ENCODE assay signal across 12 cellular contexts in the genomic region with DNA sequence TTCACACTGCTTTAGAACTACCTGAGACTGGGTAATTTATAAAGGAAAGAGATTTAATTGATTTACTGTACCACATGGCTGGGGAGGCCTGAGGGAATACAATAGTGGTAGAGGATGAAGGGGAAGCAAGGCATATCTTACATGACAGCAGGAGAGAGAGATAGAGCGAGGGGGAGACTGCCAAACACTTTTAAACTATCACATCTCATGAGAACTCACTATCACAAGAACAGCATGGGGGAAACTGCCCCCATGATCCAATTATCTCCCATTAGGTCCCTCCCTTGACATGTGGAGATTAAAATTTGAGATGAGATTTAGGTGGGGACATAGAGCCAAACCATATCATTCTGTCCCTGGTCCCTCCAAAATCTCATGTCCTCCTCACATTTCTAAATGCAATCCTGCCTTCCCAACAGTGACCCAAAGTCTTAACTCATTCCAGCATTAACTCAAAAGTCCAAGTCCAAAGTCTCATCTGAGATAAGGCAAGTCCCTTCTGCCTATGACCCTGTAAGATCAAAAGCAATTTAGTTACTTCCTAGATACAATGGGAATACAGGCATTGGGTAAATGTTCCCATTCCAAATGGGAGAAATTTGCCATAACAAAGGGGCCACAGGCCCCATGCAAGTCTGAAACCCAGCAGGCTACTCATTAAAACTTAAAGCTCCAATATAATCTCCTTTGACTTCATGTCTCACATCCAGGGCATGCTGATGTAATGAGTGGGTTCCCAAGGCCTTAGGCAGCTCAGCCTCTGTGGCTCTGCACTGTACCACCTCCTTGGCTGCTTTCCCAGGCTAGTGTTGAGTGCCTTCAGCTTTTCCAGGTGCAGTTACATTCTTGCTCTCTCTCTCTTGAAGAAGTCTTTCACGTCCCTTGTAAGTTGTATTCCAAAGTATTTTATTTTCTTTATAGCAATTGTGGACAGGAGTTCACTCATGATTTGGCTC.
DNase-seq lines count a peak whose midpoint lies in the region; ATAC-seq and TF ChIP-seq lines count a peak whose summit lies in the region.
"Had no signal": no experiment of that assay in that cellular context is flagged by ENCODE, and none has a peak within 500 bp of the region (broad histone marks: within the 10 kb centered on the region; RNA-seq: fewer than 3 reads in every experiment).

No MANE protein-coding gene starts in this region.

- H3K4me3 Mint-ChIP-seq in GM23338 = no peak overlapping the region
- H3K4me3 Mint-ChIP-seq: activated naive CD8-positive, alpha-beta T cell treated with anti-CD3 and anti-CD28 coated beads, Interleukin-2, amount 10 ng/mL, durations not matched to agents 7 days and 5 days; CD4-positive, alpha-beta T cell; effector memory CD8-positive, alpha-beta T cell; naive B cell had no signal

- H3K27ac ChIP-seq in A673 (ENCODE audit: low read depth, low read length, poor library complexity, severe bottlenecking) (no peak overlapping the region), GM23338 (ENCODE audit: low read depth) (no peak overlapping the region), heart right ventricle (no peak overlapping the region)

- H3K9me3 Mint-ChIP-seq in GM23338 = peaks cover 12% of the 10 kb centered on the region; the same call in 2 of the 3 replicates
- H3K9me3 Mint-ChIP-seq: CD4-positive, alpha-beta T cell; effector memory CD8-positive, alpha-beta T cell had no signal

- H3K36me3 ChIP-seq in A673 (ENCODE audit: insufficient read depth, low read length, poor library complexity, severe bottlenecking) (no peaks in the 10 kb centered on the region), GM23338 (ENCODE audit: insufficient read depth) (no peaks in the 10 kb centered on the region), heart right ventricle (no peaks in the 10 kb centered on the region)

- no peaks in the 10 kb centered on the region for H3K79me2 ChIP-seq in GM23338 (replicated peaks; ENCODE audit: insufficient read depth)

- POLR2A ChIA-PET in A673 (lab: Charles Lee; ENCODE audit: low non-redundant PET) = no interaction called here

- H3K4me2 ChIP-seq in GM23338 = 0 out of 2 replicates have a peak overlapping the region, but pooled peaks have one; percentile 26

- no peaks in the 10 kb centered on the region for H3K9me2 ChIP-seq in GM23338 (ENCODE audit: insufficient read depth)

- peaks cover 2% of the 10 kb centered on the region for H3K27me3 Mint-ChIP-seq in GM23338 (ENCODE audit: insufficient read depth, low read depth, poor library complexity)
- H3K27me3 Mint-ChIP-seq: activated naive CD8-positive, alpha-beta T cell treated with anti-CD3 and anti-CD28 coated beads, Interleukin-2, amount 10 ng/mL, durations not matched to agents 7 days and 5 days; CD4-positive, alpha-beta T cell had no signal

- no peaks in the 10 kb centered on the region for H4K20me1 ChIP-seq in GM23338 (replicated peaks; ENCODE audit: insufficient read depth)

- TF ChIP-seq CTCF in A673 (conservative IDR thresholded peaks at IDR 0.05; ENCODE audit: low read depth, low read length) (no peak), GM23338 (conservative IDR thresholded peaks at IDR 0.05; ENCODE audit: low read depth in 2 of 2) (no peak), heart right ventricle (IDR thresholded peaks at IDR 0.05) (no peak)

- no peaks in the 10 kb centered on the region for H3F3A ChIP-seq in GM23338 (replicated peaks; ENCODE audit: low read depth)

- H3K4me3 ChIP-seq in A673 (ENCODE audit: low read depth, low read length, poor library complexity, severe bottlenecking) (no peak overlapping the region), GM23338 (no peak overlapping the region), heart right ventricle (no peak overlapping the region)

- ATAC-seq in GM23338 = peak; percentile 52
- ATAC-seq in SK-N-SH treated with all-trans-retinoic acid at 6 μM for 48 hours = peak; percentile 87
- peak in 5 of 8 donors; percentile 67 to 79 (median 78) for ATAC-seq in heart right ventricle
- no peak for ATAC-seq in HG03108 (IDR thresholded peaks at IDR 0.05; ENCODE audit: unreplicated experiment)
- ATAC-seq: effector memory CD8-positive, alpha-beta T cell had no signal

- DNase-seq in A673 (ENCODE audit: low spot score) (peak; percentile 66), GM23338 (ENCODE audit: low spot score) (peak; percentile 17), heart right ventricle (peak in 1 of 2 donors; percentile 51), globus pallidus (ENCODE audit: low spot score) (no peak), NCI-H526 (lab: John Stamatoyannopoulos, UW) (no peak), amniotic stem cell (lab: John Stamatoyannopoulos, UW) (no peak)
- DNase-seq: activated naive CD8-positive, alpha-beta T cell treated with anti-CD3 and anti-CD28 coated beads, Interleukin-2, amount 10 ng/mL, durations not matched to agents 7 days and 5 days; CD4-positive, alpha-beta T cell; effector memory CD8-positive, alpha-beta T cell; naive B cell had no signal

- CTCF ChIA-PET in A673 (lab: Charles Lee) = no interaction called here

- intact Hi-C loops in A673 (cut with micrococcal nuclease; ENCODE audit: unreplicated experiment) (no loop called here), heart right ventricle (cut with DNase I) (loop anchor here in 2 of 10 donors (5.0 kb wide), 2 partner anchors 68 to 73 kb away; no protein-coding TSS in a partner anchor)

- BruUV-seq in A673 (replicated peaks; lab: Mats Ljungman, UMichigan) = no TSS peak

- 61 to 71% methylated on average over 2 of the region's 2 CpGs for WGBS in heart right ventricle, 2 donors

- peaks cover 8% of the 10 kb centered on the region for H3K4me1 Mint-ChIP-seq in GM23338
- H3K4me1 Mint-ChIP-seq: activated naive CD8-positive, alpha-beta T cell treated with anti-CD3 and anti-CD28 coated beads, Interleukin-2, amount 10 ng/mL, durations not matched to agents 7 days and 5 days; naive B cell had no signal

- no peak overlapping the region for H3K27ac Mint-ChIP-seq in GM23338
- H3K27ac Mint-ChIP-seq: activated naive CD8-positive, alpha-beta T cell treated with anti-CD3 and anti-CD28 coated beads, Interleukin-2, amount 10 ng/mL, durations not matched to agents 7 days and 5 days; CD4-positive, alpha-beta T cell; effector memory CD8-positive, alpha-beta T cell; naive B cell had no signal

- peaks cover 8% of the 10 kb centered on the region for H3K4me1 ChIP-seq in A673 (ENCODE audit: insufficient read depth, low read length, poor library complexity, severe bottlenecking)
- H3K4me1 ChIP-seq in GM23338 (ENCODE audit: insufficient read depth) = peaks cover 3% of the 10 kb centered on the region; the same call in 1 of the 2 replicates
- H3K4me1 ChIP-seq in heart right ventricle = peaks cover 0 to 10% (median 0%) of the 10 kb centered on the region in 9 donors

- no peaks in the 10 kb centered on the region for H3K36me3 Mint-ChIP-seq in GM23338 (ENCODE audit: low read depth)
- H3K36me3 Mint-ChIP-seq: naive B cell had no signal

- no peaks in the 10 kb centered on the region for H3K27me3 ChIP-seq in A673 (replicated peaks; ENCODE audit: insufficient read depth, low read depth, low read length, poor library complexity)
- no peaks in the 10 kb centered on the region for H3K27me3 ChIP-seq in GM23338 (ENCODE audit: insufficient read depth)
- H3K27me3 ChIP-seq in heart right ventricle = no peaks in the 10 kb centered on the region

- H3K9me3 ChIP-seq in A673 (ENCODE audit: low read depth, low read length, poor library complexity, severe bottlenecking) (peaks cover 6% of the 10 kb centered on the region), heart right ventricle (peaks cover 0 to 15% (median 0%) of the 10 kb centered on the region in 11 donors)

- H2AFZ ChIP-seq in GM23338 = no peak overlapping the region

TF ChIP-seq in GM23338, 12 proteins besides CTCF, POLR2A, EP300 and RAD21 (continues in another document):
- no peak for TF ChIP-seq POLR2AphosphoS5 (IDR thresholded peaks at IDR 0.05; ENCODE audit: low read depth)

TF ChIP-seq in SK-N-SH treated with all-trans-retinoic acid at 6 μM for 48 hours, 23 proteins besides CTCF, POLR2A, EP300 and RAD21:
- TF ChIP-seq, protein P1, sequence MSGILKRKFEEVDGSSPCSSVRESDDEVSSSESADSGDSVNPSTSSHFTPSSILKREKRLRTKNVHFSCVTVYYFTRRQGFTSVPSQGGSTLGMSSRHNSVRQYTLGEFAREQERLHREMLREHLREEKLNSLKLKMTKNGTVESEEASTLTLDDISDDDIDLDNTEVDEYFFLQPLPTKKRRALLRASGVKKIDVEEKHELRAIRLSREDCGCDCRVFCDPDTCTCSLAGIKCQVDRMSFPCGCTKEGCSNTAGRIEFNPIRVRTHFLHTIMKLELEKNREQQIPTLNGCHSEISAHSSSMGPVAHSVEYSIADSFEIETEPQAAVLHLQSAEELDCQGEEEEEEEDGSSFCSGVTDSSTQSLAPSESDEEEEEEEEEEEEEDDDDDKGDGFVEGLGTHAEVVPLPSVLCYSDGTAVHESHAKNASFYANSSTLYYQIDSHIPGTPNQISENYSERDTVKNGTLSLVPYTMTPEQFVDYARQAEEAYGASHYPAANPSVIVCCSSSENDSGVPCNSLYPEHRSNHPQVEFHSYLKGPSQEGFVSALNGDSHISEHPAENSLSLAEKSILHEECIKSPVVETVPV (CRISPR knock-in tag; IDR thresholded peaks at IDR 0.05) = no peak
- TF ChIP-seq PPARA (CRISPR knock-in tag; IDR thresholded peaks at IDR 0.05; ENCODE audit: borderline replicate concordance) (no peak), CSDC2 (CRISPR knock-in tag; IDR thresholded peaks at IDR 0.05) (no peak), ZC3H10 (CRISPR knock-in tag; IDR thresholded peaks at IDR 0.05) (no peak), TOX (CRISPR knock-in tag; IDR thresholded peaks at IDR 0.05; ENCODE audit: borderline replicate concordance) (no peak), BACH2 (CRISPR knock-in tag; IDR thresholded peaks at IDR 0.05; ENCODE audit: borderline replicate concordance) (no peak), RARB (CRISPR knock-in tag; IDR thresholded peaks at IDR 0.05) (no peak), ISL1 (CRISPR knock-in tag; IDR thresholded peaks at IDR 0.05) (no peak), ZNF70 (CRISPR knock-in tag; IDR thresholded peaks at IDR 0.05) (no peak)
- TF ChIP-seq, protein P2, sequence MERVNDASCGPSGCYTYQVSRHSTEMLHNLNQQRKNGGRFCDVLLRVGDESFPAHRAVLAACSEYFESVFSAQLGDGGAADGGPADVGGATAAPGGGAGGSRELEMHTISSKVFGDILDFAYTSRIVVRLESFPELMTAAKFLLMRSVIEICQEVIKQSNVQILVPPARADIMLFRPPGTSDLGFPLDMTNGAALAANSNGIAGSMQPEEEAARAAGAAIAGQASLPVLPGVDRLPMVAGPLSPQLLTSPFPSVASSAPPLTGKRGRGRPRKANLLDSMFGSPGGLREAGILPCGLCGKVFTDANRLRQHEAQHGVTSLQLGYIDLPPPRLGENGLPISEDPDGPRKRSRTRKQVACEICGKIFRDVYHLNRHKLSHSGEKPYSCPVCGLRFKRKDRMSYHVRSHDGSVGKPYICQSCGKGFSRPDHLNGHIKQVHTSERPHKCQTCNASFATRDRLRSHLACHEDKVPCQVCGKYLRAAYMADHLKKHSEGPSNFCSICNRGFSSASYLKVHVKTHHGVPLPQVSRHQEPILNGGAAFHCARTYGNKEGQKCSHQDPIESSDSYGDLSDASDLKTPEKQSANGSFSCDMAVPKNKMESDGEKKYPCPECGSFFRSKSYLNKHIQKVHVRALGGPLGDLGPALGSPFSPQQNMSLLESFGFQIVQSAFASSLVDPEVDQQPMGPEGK (CRISPR knock-in tag; IDR thresholded peaks at IDR 0.05; ENCODE audit: borderline replicate concordance) = no peak

Comparison
In these comparisons a context has a peak if more than half of its experiments do, and no peak if none do; other contexts are left out.
1. DNase-seq: peak in A673 (single experiment) and GM23338 (single experiment); none in globus pallidus (single experiment), NCI-H526 (0 of 2) and amniotic stem cell (single experiment).